ENCODE assay signal across 6 cellular contexts in genomic region chr19:1206733-1207301, GRCh38. TPM values are rescaled to one million over a fixed set of nuclear protein-coding genes. Genes with fewer than 3 reads are reported as not detected.
DNase-seq lines count a peak whose midpoint lies in the region; ATAC-seq and TF ChIP-seq lines count a peak whose summit lies in the region.

No MANE protein-coding gene starts in this region.

- H3K27me3 ChIP-seq in CD8-positive, alpha-beta T cell (ENCODE audit: insufficient read depth, low read length) = no peaks in the 10 kb centered on the region
- H3K27me3 ChIP-seq in SU-DHL-6 (ENCODE audit: low read length) = no peaks in the 10 kb centered on the region

- H3K9me2 ChIP-seq in SU-DHL-6 (replicated peaks; ENCODE audit: insufficient read depth, low read length) = no peaks in the 10 kb centered on the region

- no peaks in the 10 kb centered on the region for H3K9me3 ChIP-seq in CD8-positive, alpha-beta T cell (ENCODE audit: low read length)
- no peaks in the 10 kb centered on the region for H3K9me3 ChIP-seq in SU-DHL-6 (ENCODE audit: insufficient read depth, low read length)

- CTCF ChIA-PET in CD8-positive, alpha-beta T cell (lab: Charles Lee) = no interaction called here

- DNase-seq in CD8-positive, alpha-beta T cell = peak in 3 of 7 experiments; percentile 25 to 62 (median 40)
- DNase-seq in glutamatergic neuron (no peak), DMS153 treated with DMSO at 0.1 percent for 48 hours (lab: John Stamatoyannopoulos, UW; ENCODE audit: unreplicated experiment) (no peak), midbrain (lab: John Stamatoyannopoulos, UW) (no peak)
- peak; percentile 36 to 43 for DNase-seq in stimulated activated naive CD8-positive, alpha-beta T cell treated with anti-CD3 and anti-CD28 coated beads, Interleukin-15, amount 100 ng/mL, for 72 hours

- peaks cover 13% of the 10 kb centered on the region for H3F3A ChIP-seq in SU-DHL-6 (ENCODE audit: insufficient read depth)

- H3K4me1 ChIP-seq in CD8-positive, alpha-beta T cell (ENCODE audit: insufficient read depth, low read length) = peaks cover 50% of the 10 kb centered on the region

- no peak overlapping the region for H2AFZ ChIP-seq in SU-DHL-6 (ENCODE audit: low read depth, low read length, severe bottlenecking)

- H3K36me3 ChIP-seq in CD8-positive, alpha-beta T cell (ENCODE audit: insufficient read depth, low read length) = no peaks in the 10 kb centered on the region
- H3K36me3 ChIP-seq in SU-DHL-6 (ENCODE audit: low read length) = no peaks in the 10 kb centered on the region

- ATAC-seq in CD8-positive, alpha-beta T cell = no peak
- ATAC-seq in stimulated activated naive CD8-positive, alpha-beta T cell treated with anti-CD3 and anti-CD28 coated beads, Interleukin-15, amount 100 ng/mL, for 72 hours = no peak

- peak overlapping the region; percentile 87 for H3K4me2 ChIP-seq in SU-DHL-6 (ENCODE audit: low read depth, low read length, poor library complexity, severe bottlenecking)

- peak overlapping the region; percentile 79 for H3K4me3 ChIP-seq in CD8-positive, alpha-beta T cell (ENCODE audit: low read depth, low read length)
- H3K4me3 ChIP-seq in SU-DHL-6 (ENCODE audit: insufficient read depth, low read length, poor library complexity, severe bottlenecking) = peak overlapping the region; percentile 74

- peaks cover 49% of the 10 kb centered on the region for H3K4me1 Mint-ChIP-seq in CD8-positive, alpha-beta T cell (ENCODE audit: low read depth)
- H3K4me1 Mint-ChIP-seq in glutamatergic neuron (ENCODE audit: low read depth, unreplicated experiment) = peaks cover 11% of the 10 kb centered on the region
- H3K4me1 Mint-ChIP-seq in stimulated activated naive CD8-positive, alpha-beta T cell treated with anti-CD3 and anti-CD28 coated beads, Interleukin-15, amount 100 ng/mL, for 72 hours = peaks cover 65% of the 10 kb centered on the region

- peak overlapping the region; percentile 88 for H3K9ac ChIP-seq in SU-DHL-6 (ENCODE audit: low read length)

- peaks cover 18% of the 10 kb centered on the region for H3K36me3 Mint-ChIP-seq in CD8-positive, alpha-beta T cell
- no peaks in the 10 kb centered on the region for H3K36me3 Mint-ChIP-seq in glutamatergic neuron (ENCODE audit: unreplicated experiment)

- peak overlapping the region; percentile 38 for H3K27ac ChIP-seq in CD8-positive, alpha-beta T cell (ENCODE audit: low read depth, low read length)
- peak overlapping the region; percentile 65 for H3K27ac ChIP-seq in SU-DHL-6 (ENCODE audit: low read depth, low read length)

- no peaks in the 10 kb centered on the region for H3K9me3 Mint-ChIP-seq in CD8-positive, alpha-beta T cell
- H3K9me3 Mint-ChIP-seq in glutamatergic neuron (ENCODE audit: unreplicated experiment) = peaks cover 17% of the 10 kb centered on the region
- H3K9me3 Mint-ChIP-seq in stimulated activated naive CD8-positive, alpha-beta T cell treated with anti-CD3 and anti-CD28 coated beads, Interleukin-15, amount 100 ng/mL, for 72 hours = no peaks in the 10 kb centered on the region

- POLR2A ChIA-PET in CD8-positive, alpha-beta T cell (lab: Charles Lee) = no interaction called here

- no peaks in the 10 kb centered on the region for H4K20me1 ChIP-seq in SU-DHL-6 (ENCODE audit: low read depth, low read length)

- H3K79me2 ChIP-seq in SU-DHL-6 (ENCODE audit: insufficient read depth, low read length) = peaks cover 53% of the 10 kb centered on the region

- peak overlapping the region; percentile 92 for H3K4me3 Mint-ChIP-seq in CD8-positive, alpha-beta T cell
- peak overlapping the region; percentile 92 for H3K4me3 Mint-ChIP-seq in glutamatergic neuron (ENCODE audit: unreplicated experiment)
- peak overlapping the region; percentile 89 to 99 for H3K4me3 Mint-ChIP-seq in stimulated activated naive CD8-positive, alpha-beta T cell treated with anti-CD3 and anti-CD28 coated beads, Interleukin-15, amount 100 ng/mL, for 72 hours

- intact Hi-C loops in CD8-positive, alpha-beta T cell (cut with DNase I, micrococcal nuclease) = no loop called here

- peak overlapping the region; percentile 85 for H3K27ac Mint-ChIP-seq in CD8-positive, alpha-beta T cell
- peak overlapping the region; percentile 82 for H3K27ac Mint-ChIP-seq in glutamatergic neuron (ENCODE audit: unreplicated experiment)
- peak overlapping the region; percentile 90 to 98 for H3K27ac Mint-ChIP-seq in stimulated activated naive CD8-positive, alpha-beta T cell treated with anti-CD3 and anti-CD28 coated beads, Interleukin-15, amount 100 ng/mL, for 72 hours

- H3K27me3 Mint-ChIP-seq in CD8-positive, alpha-beta T cell (ENCODE audit: low read depth) = no peaks in the 10 kb centered on the region
- peaks cover 11% of the 10 kb centered on the region for H3K27me3 Mint-ChIP-seq in glutamatergic neuron (ENCODE audit: unreplicated experiment)
- H3K27me3 Mint-ChIP-seq in stimulated activated naive CD8-positive, alpha-beta T cell treated with anti-CD3 and anti-CD28 coated beads, Interleukin-15, amount 100 ng/mL, for 72 hours = no peaks in the 10 kb centered on the region

- no peak for TF ChIP-seq CTCF in CD8-positive, alpha-beta T cell (IDR thresholded peaks at IDR 0.05)
- no peak for TF ChIP-seq CTCF in SU-DHL-6 (IDR thresholded peaks at IDR 0.05; ENCODE audit: insufficient read depth, low read length, poor library complexity, severe bottlenecking)
- TF ChIP-seq CTCF in glutamatergic neuron (IDR thresholded peaks at IDR 0.05; ENCODE audit: partially characterized antibody, unreplicated experiment) = no peak

RNA-seq across cellular contexts. Expression of gene STK11, which starts 1.2 kb away (rescaled TPM):
- total RNA-seq in CD8-positive, alpha-beta T cell = 10 to 100 TPM; 38.0 to 43.4 TPM
- 48.2 TPM for total RNA-seq in glutamatergic neuron (ENCODE audit: unreplicated experiment)

RNA-seq across cellular contexts. Expression of gene CBARP, which starts 31.0 kb away (rescaled TPM):
- under 1 TPM; 0.49 to 0.67 TPM for total RNA-seq in CD8-positive, alpha-beta T cell
- total RNA-seq in glutamatergic neuron (ENCODE audit: unreplicated experiment) = 74.7 TPM

RNA-seq across cellular contexts. Expression of gene SBNO2, which starts 32.7 kb away (rescaled TPM):
- total RNA-seq in CD8-positive, alpha-beta T cell = 100 to 1,000 TPM; 123 to 134 TPM
- 65.5 TPM for total RNA-seq in glutamatergic neuron (ENCODE audit: unreplicated experiment)

RNA-seq across cellular contexts. Expression of gene ATP5F1D, which starts 34.7 kb away (rescaled TPM):
- total RNA-seq in CD8-positive, alpha-beta T cell = 10 to 100 TPM; 86.2 to 96.3 TPM
- 129 TPM for total RNA-seq in glutamatergic neuron (ENCODE audit: unreplicated experiment)

RNA-seq across cellular contexts. Expression of gene MIDN, which starts 41.6 kb away (rescaled TPM):
- 100 to 1,000 TPM; 305 to 314 TPM for total RNA-seq in CD8-positive, alpha-beta T cell
- 325 TPM for total RNA-seq in glutamatergic neuron (ENCODE audit: unreplicated experiment)

Comparison
In these comparisons a context has a peak if more than half of its experiments do, and no peak if none do; other contexts are left out.
1. DNase-seq: peak in stimulated activated naive CD8-positive, alpha-beta T cell treated with anti-CD3 and anti-CD28 coated beads, Interleukin-15, amount 100 ng/mL, for 72 hours (2 of 2); none in glutamatergic neuron (single experiment), DMS153 treated with DMSO at 0.1 percent for 48 hours (single experiment) and midbrain (single experiment).
2. RNA of gene CBARP, which starts 31.0 kb away (total RNA-seq): 74.7 TPM in glutamatergic neuron (single experiment); 0.49 to 0.67 TPM in CD8-positive, alpha-beta T cell; every median in the first group is over 10 times any median in the second.
3. Peak in every context shown above with its lines, with median percentiles within 50 percentile points of each other: H3K27ac Mint-ChIP-seq and H3K4me3 Mint-ChIP-seq.